ENCODE assay signal across 8 cellular contexts in the genomic region with DNA sequence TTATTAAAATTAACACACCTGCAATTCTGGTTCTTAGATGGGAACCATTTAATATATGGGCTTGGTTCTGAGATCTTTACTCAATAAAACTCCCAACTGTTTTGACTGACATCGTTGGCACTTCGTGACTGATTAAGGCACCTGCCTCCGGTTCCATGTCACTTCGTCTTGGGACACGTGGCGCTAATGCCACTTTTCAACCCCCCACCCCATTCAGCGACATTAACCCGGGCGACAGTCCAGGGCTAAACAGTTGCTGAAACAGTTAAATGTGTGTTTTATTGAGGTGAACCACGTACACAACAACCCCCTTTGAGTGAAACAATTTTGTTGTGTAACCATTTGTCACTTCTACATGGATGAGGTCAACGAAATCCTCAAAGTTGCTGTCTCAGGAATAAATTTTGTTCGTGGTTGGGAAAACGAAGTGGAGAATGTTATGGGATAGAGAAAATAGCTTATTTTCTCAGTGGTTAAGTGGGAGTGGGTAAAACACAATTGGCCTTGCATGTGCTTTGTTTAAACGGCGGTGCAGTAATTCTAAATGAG. TPM values are rescaled to one million over a fixed set of nuclear protein-coding genes. Genes with fewer than 3 reads are reported as not detected.
DNase-seq lines count a peak whose midpoint lies in the region; ATAC-seq and TF ChIP-seq lines count a peak whose summit lies in the region.

No MANE protein-coding gene starts in this region.

- H2BK15ac ChIP-seq in neuronal stem cell (ENCODE audit: low read length) = peak overlapping the region; percentile 34

- no peaks in the 10 kb centered on the region for H3K9me3 ChIP-seq in CD8-positive, alpha-beta memory T cell (ENCODE audit: low read length)
- no peaks in the 10 kb centered on the region for H3K9me3 ChIP-seq in OCI-LY1 (ENCODE audit: low read length)
- peaks cover 2 to 3% of the 10 kb centered on the region in 2 donors for H3K9me3 ChIP-seq in neuronal stem cell (replicated peaks in 1 of 2; ENCODE audit: control insufficient read depth in 2 of 2, insufficient read depth in 1 of 2, low read depth in 1 of 2, low read length in 2 of 2)

- H4K20me1 ChIP-seq in OCI-LY1 (ENCODE audit: insufficient read depth, low read length) = no peaks in the 10 kb centered on the region

- no peak for TF ChIP-seq CTCF in OCI-LY1 (IDR thresholded peaks at IDR 0.05; ENCODE audit: low read length)

- H3K27me3 ChIP-seq in CD8-positive, alpha-beta memory T cell (ENCODE audit: insufficient read depth, low read length, poor library complexity, severe bottlenecking) = no peaks in the 10 kb centered on the region
- H3K27me3 ChIP-seq in OCI-LY1 (ENCODE audit: insufficient read depth, low read length) (no peaks in the 10 kb centered on the region; the same call in 1 of the 2 replicates), neuronal stem cell (ENCODE audit: control insufficient read depth in 3 of 3, insufficient read depth in 3 of 3, low read depth in 1 of 3, low read length in 3 of 3) (peaks cover 0 to 14% (median 0%) of the 10 kb centered on the region in 3 experiments)

- CTCF ChIA-PET in CD8-positive, alpha-beta memory T cell (lab: Charles Lee) = no interaction called here

- no CpG with 5 or more reads among the region's 15 CpGs for WGBS in neuronal stem cell (ENCODE audit: extremely low coverage in 2 of 2, insufficient read length in 2 of 2, insufficient replicate concordance in 1 of 2), 2 donors

- H3F3A ChIP-seq in OCI-LY1 (ENCODE audit: insufficient read depth, low read length) = peaks cover 5% of the 10 kb centered on the region; the same call in 1 of the 2 replicates

- H3K4me3 Mint-ChIP-seq in CD8-positive, alpha-beta memory T cell = peak overlapping the region; percentile 88 to 96 (median 89)
- peak overlapping the region; percentile 89 to 94 for H3K4me3 Mint-ChIP-seq in effector memory CD8-positive, alpha-beta T cell

- no peak overlapping the region for H4K91ac ChIP-seq in neuronal stem cell (ENCODE audit: low read depth, low read length, poor library complexity)

- no peak overlapping the region for H2BK120ac ChIP-seq in neuronal stem cell (ENCODE audit: low read depth, low read length)

- H3K27ac Mint-ChIP-seq in CD8-positive, alpha-beta memory T cell = peak overlapping the region; percentile 89 to 99 (median 93)
- peak overlapping the region; percentile 94 for H3K27ac Mint-ChIP-seq in effector memory CD8-positive, alpha-beta T cell

- no peak overlapping the region for H2BK12ac ChIP-seq in neuronal stem cell (ENCODE audit: low read length)

- no peak overlapping the region for H4K8ac ChIP-seq in neuronal stem cell (ENCODE audit: low read depth, low read length)

- peak overlapping the region; percentile 65 for H3K4me3 ChIP-seq in CD8-positive, alpha-beta memory T cell (ENCODE audit: low read length)
- H3K4me3 ChIP-seq in OCI-LY1 (ENCODE audit: low read depth, low read length, poor library complexity, severe bottlenecking) (peak overlapping the region; percentile 80), neuronal stem cell (ENCODE audit: low read length in 2 of 2) (peak overlapping the region; percentile 72 to 87)

- no peak for DNase-seq in CD8-positive, alpha-beta memory T cell
- DNase-seq in effector memory CD8-positive, alpha-beta T cell = no peak
- DNase-seq in neuronal stem cell (ENCODE audit: low spot score) (no peak), HuH-7.5 (ENCODE audit: low spot score) (no peak), NCI-H187 (lab: John Stamatoyannopoulos, UW) (no peak)

- H3K9me2 ChIP-seq in OCI-LY1 (ENCODE audit: low read depth, low read length) = no peaks in the 10 kb centered on the region

- no peak overlapping the region for H3K14ac ChIP-seq in neuronal stem cell (ENCODE audit: low read length)

- no peak overlapping the region for H2AK5ac ChIP-seq in neuronal stem cell (ENCODE audit: low read depth, low read length)

- no peaks in the 10 kb centered on the region for H3K27me3 Mint-ChIP-seq in CD8-positive, alpha-beta memory T cell
- no peaks in the 10 kb centered on the region for H3K27me3 Mint-ChIP-seq in effector memory CD8-positive, alpha-beta T cell

- H3K9me3 Mint-ChIP-seq in CD8-positive, alpha-beta memory T cell = no peaks in the 10 kb centered on the region
- H3K9me3 Mint-ChIP-seq in effector memory CD8-positive, alpha-beta T cell = no peaks in the 10 kb centered on the region

- peaks cover 22 to 35% (median 28%) of the 10 kb centered on the region in 3 donors for H3K4me1 Mint-ChIP-seq in CD8-positive, alpha-beta memory T cell
- peaks cover 10 to 17% of the 10 kb centered on the region in 2 donors for H3K4me1 Mint-ChIP-seq in effector memory CD8-positive, alpha-beta T cell (ENCODE audit: low read depth in 2 of 2)

- no peaks in the 10 kb centered on the region for H3K79me2 ChIP-seq in OCI-LY1 (ENCODE audit: insufficient read depth, low read length)

- H3K4me2 ChIP-seq in OCI-LY1 (ENCODE audit: low read length) (peak overlapping the region; percentile 80), neuronal stem cell (ENCODE audit: insufficient read depth, low read length, poor library complexity, severe bottlenecking) (peak overlapping the region; percentile 81)

- ATAC-seq in effector memory CD8-positive, alpha-beta T cell (replicated peaks) = no peak
- ATAC-seq in HG03378 (IDR thresholded peaks at IDR 0.05; ENCODE audit: unreplicated experiment) (no peak), GM21360 (IDR thresholded peaks at IDR 0.05; ENCODE audit: unreplicated experiment) (no peak)

- POLR2A ChIA-PET in CD8-positive, alpha-beta memory T cell (lab: Charles Lee) = interaction anchor here (0.7 to 1.0 kb wide), 3 partner anchors 11 to 113 kb away, joined by 4 to 6 read pairs (median 5); no protein-coding TSS in a partner anchor

- H3K36me3 ChIP-seq in CD8-positive, alpha-beta memory T cell (ENCODE audit: insufficient read depth, low read length) = no peaks in the 10 kb centered on the region
- no peaks in the 10 kb centered on the region for H3K36me3 ChIP-seq in OCI-LY1 (ENCODE audit: insufficient read depth, low read length)
- no peaks in the 10 kb centered on the region for H3K36me3 ChIP-seq in neuronal stem cell (replicated peaks in 1 of 2; ENCODE audit: control insufficient read depth in 2 of 2, insufficient read depth in 2 of 2, low read length in 2 of 2)

- peak overlapping the region; percentile 84 for H3K9ac ChIP-seq in OCI-LY1 (ENCODE audit: low read length)
- H3K9ac ChIP-seq in neuronal stem cell (ENCODE audit: low read depth, low read length, poor library complexity) = no peak overlapping the region

- no peak overlapping the region for H2BK5ac ChIP-seq in neuronal stem cell (ENCODE audit: low read length)

- peaks cover 2% of the 10 kb centered on the region for H3K79me1 ChIP-seq in neuronal stem cell (ENCODE audit: low read depth, low read length)

- H3K4me1 ChIP-seq in CD8-positive, alpha-beta memory T cell (ENCODE audit: insufficient read depth, low read length) = peaks cover 15% of the 10 kb centered on the region
- H3K4me1 ChIP-seq in OCI-LY1 (ENCODE audit: insufficient read depth, low read length, severe bottlenecking) (peaks cover 43% of the 10 kb centered on the region), neuronal stem cell (ENCODE audit: control insufficient read depth in 2 of 2, insufficient read depth in 1 of 2, low read depth in 1 of 2, low read length in 2 of 2) (peaks cover 0 to 6% of the 10 kb centered on the region in 2 donors)

- peaks cover 0 to 5% (median 0%) of the 10 kb centered on the region in 3 donors for H3K36me3 Mint-ChIP-seq in CD8-positive, alpha-beta memory T cell
- peaks cover 14% of the 10 kb centered on the region for H3K36me3 Mint-ChIP-seq in effector memory CD8-positive, alpha-beta T cell (ENCODE audit: insufficient read depth)

- H3K18ac ChIP-seq in neuronal stem cell (ENCODE audit: low read length) = no peak overlapping the region

- H3K4ac ChIP-seq in neuronal stem cell (ENCODE audit: low read length) = no peak overlapping the region

- no peak overlapping the region for H3K23ac ChIP-seq in neuronal stem cell (ENCODE audit: low read depth, low read length, poor library complexity)

- peak overlapping the region; percentile 93 for H3K27ac ChIP-seq in CD8-positive, alpha-beta memory T cell (ENCODE audit: low read depth, low read length)
- H3K27ac ChIP-seq in OCI-LY1 (ENCODE audit: low read depth, low read length, poor library complexity, severe bottlenecking) (peak overlapping the region; percentile 57), neuronal stem cell (replicated peaks; ENCODE audit: low read length) (peak overlapping the region; percentile 91)

- H2AFZ ChIP-seq in OCI-LY1 (ENCODE audit: low read length) = peak overlapping the region; percentile 72; the same call in 1 of the 2 replicates
- peak overlapping the region; percentile 94 for H2AFZ ChIP-seq in neuronal stem cell (ENCODE audit: low read length)

RNA-seq across cellular contexts. Expression of a gene that starts 9.9 kb away (rescaled TPM):
- 100 to 1,000 TPM; 198 to 202 TPM for total RNA-seq in CD8-positive, alpha-beta memory T cell
- 58.4 TPM for polyA plus RNA-seq in CD8-positive, alpha-beta memory T cell
- 168 TPM for polyA plus RNA-seq in neuronal stem cell (2013, experiment 1 of 2)
- polyA plus RNA-seq in neuronal stem cell (2013, experiment 2 of 2) = 171 TPM
